Comparison of ENCODE assay signal across 23 cellular contexts in the genomic region with DNA sequence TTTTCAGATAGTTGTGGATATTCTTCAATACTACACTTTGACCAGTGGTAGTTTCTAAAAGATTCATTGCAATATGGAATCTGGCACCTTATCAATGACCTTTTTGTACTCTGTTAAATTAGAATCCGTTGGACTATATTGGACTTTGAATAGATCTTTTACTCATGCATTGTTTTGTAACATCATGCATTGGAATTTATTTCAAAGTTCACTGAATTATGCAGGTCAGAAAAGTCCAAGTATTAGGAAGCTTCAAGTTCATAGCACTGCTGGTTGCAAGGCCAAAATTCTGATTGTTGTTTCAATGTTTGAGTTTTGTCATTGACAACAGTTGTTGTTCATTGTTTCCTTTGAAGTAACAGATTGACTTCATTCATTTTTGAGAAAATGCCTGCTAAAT.
"Had no signal": no experiment of that assay in that cellular context is flagged by ENCODE, and none has a peak within 500 bp of the region (broad histone marks: within the 10 kb centered on the region; RNA-seq: fewer than 3 reads in every experiment).

No MANE protein-coding gene starts in this region.

- DNase-seq: IMR-90, Karpas-422, KG1, MG63, NCI-H1092, NCI-H1105 treated with DMSO at 0.1 percent for 48 hours, NCI-H1417 treated with DMSO at 0.1 percent for 48 hours, NCI-H146, NCI-H1694 treated with DMSO at 0.1 percent for 48 hours, NCI-H1930, NCI-H2081, NCI-H2171, NCI-H226, NCI-H446, NCI-H510A, NCI-H524 treated with DMSO at 0.1 percent for 48 hours, NCI-H69, NCI-H774, PC-3, SHP77, SK-N-SH had no signal

- H3K27me3 ChIP-seq: MG63 had no signal

- H3K4me3 ChIP-seq: MG63 had no signal

- H3K9me3 ChIP-seq: MG63, SK-N-SH had no signal

- ATAC-seq: Panc1, PC-3 had no signal

- H3K27ac ChIP-seq: RWPE1 had no signal
